8 cellular contexts compared by ENCODE assay signal in genomic region chr5:170572453-170572852, GRCh38.
DNase-seq lines count a peak whose midpoint lies in the region; ATAC-seq and TF ChIP-seq lines count a peak whose summit lies in the region.

No MANE protein-coding gene starts in this region.

- no peak for TF ChIP-seq EP300 in upper lobe of left lung (IDR thresholded peaks at IDR 0.05)

- H3K27ac ChIP-seq in PC-3 (ENCODE audit: low read length) (no peak overlapping the region), breast epithelium (no peak overlapping the region), upper lobe of left lung (no peak overlapping the region)

- H3K9me2 ChIP-seq in PC-3 (replicated peaks; ENCODE audit: low read length): no peaks in the 10 kb centered on the region

- H3K4me2 ChIP-seq in PC-3 (ENCODE audit: low read length): no peak overlapping the region

- peaks cover 64% of the 10 kb centered on the region for H3K27me3 ChIP-seq in PC-3 (ENCODE audit: low read length)
- H3K27me3 ChIP-seq in breast epithelium: peaks cover 0 to 17% of the 10 kb centered on the region in 2 donors
- H3K27me3 ChIP-seq in upper lobe of left lung: no peaks in the 10 kb centered on the region

- ATAC-seq in GM18511 (IDR thresholded peaks at IDR 0.05; ENCODE audit: unreplicated experiment): peak; percentile 94
- ATAC-seq in HG02588 (IDR thresholded peaks at IDR 0.05; ENCODE audit: unreplicated experiment): peak; percentile 89
- no peak for ATAC-seq in PC-3
- ATAC-seq in GM19324 (IDR thresholded peaks at IDR 0.05; ENCODE audit: low FRiP score, unreplicated experiment): no peak
- ATAC-seq in upper lobe of left lung (ENCODE audit: low FRiP score in 2 of 2): no peak

- intact Hi-C loops in PC-3 (cut with micrococcal nuclease): no loop called here
- intact Hi-C loops in breast epithelium (cut with DNase I; ENCODE audit: low total_unique reads): no loop called here

- POLR2A ChIA-PET in PC-3 (lab: Charles Lee; ENCODE audit: unreplicated experiment): no interaction called here

- H3K4me3 ChIP-seq in PC-3 (ENCODE audit: low read length) (no peak overlapping the region), breast epithelium (peak overlapping the region in 1 of 3 donors; percentile 5), upper lobe of left lung (no peak overlapping the region)

- H4K20me1 ChIP-seq in PC-3 (ENCODE audit: low read length): no peaks in the 10 kb centered on the region

- no peaks in the 10 kb centered on the region for H3K4me1 ChIP-seq in PC-3 (ENCODE audit: insufficient read depth, low read length)
- H3K4me1 ChIP-seq in breast epithelium: no peaks in the 10 kb centered on the region
- peaks cover 0 to 11% (median 3%) of the 10 kb centered on the region in 4 donors for H3K4me1 ChIP-seq in upper lobe of left lung

- no peaks in the 10 kb centered on the region for H3K79me2 ChIP-seq in PC-3 (ENCODE audit: low read length)

- H3K9ac ChIP-seq in PC-3 (ENCODE audit: low read length): no peak overlapping the region

- no peak for TF ChIP-seq CTCF in PC-3 (conservative IDR thresholded peaks at IDR 0.05; ENCODE audit: low read depth, low read length)
- no peak for TF ChIP-seq CTCF in breast epithelium (IDR thresholded peaks at IDR 0.05)
- TF ChIP-seq CTCF in upper lobe of left lung (IDR thresholded peaks at IDR 0.05): no peak

- H3K36me3 ChIP-seq in PC-3 (ENCODE audit: low read depth, low read length) (no peaks in the 10 kb centered on the region), breast epithelium (no peaks in the 10 kb centered on the region), upper lobe of left lung (no peaks in the 10 kb centered on the region)

- BruUV-seq in PC-3 (replicated peaks; lab: Mats Ljungman, UMichigan): no TSS peak

- TF ChIP-seq POLR2A in breast epithelium (IDR thresholded peaks at IDR 0.05) (no peak), upper lobe of left lung (IDR thresholded peaks at IDR 0.05) (no peak)

- no peaks in the 10 kb centered on the region for H3F3A ChIP-seq in PC-3 (ENCODE audit: low read length, unreplicated experiment)

- 11% methylated on average over 7 of the region's 7 CpGs for WGBS in upper lobe of left lung, 2 donors

- CTCF ChIA-PET in PC-3 (lab: Charles Lee): no interaction called here

- H3K9me3 ChIP-seq in PC-3 (ENCODE audit: low read length) (no peaks in the 10 kb centered on the region), breast epithelium (peaks cover 0 to 4% of the 10 kb centered on the region in 2 donors), upper lobe of left lung (no peaks in the 10 kb centered on the region)

- DNase-seq in PC-3: peak; percentile 12
- peak; percentile 55 for DNase-seq in kidney glomerular epithelial cell (lab: John Stamatoyannopoulos, UW)
- no peak for DNase-seq in breast epithelium (ENCODE audit: low spot score in 2 of 2)
- no peak for DNase-seq in upper lobe of left lung
- no peak for DNase-seq in SIG-M5 (lab: John Stamatoyannopoulos, UW)

- H2AFZ ChIP-seq in PC-3 (ENCODE audit: low read length): no peak overlapping the region

Comparison
In these comparisons a context has a peak if more than half of its experiments do, and no peak if none do; other contexts are left out.
1. ATAC-seq: peak in GM18511 (single experiment) and HG02588 (single experiment); none in PC-3 (single experiment), GM19324 (single experiment) and upper lobe of left lung (0 of 2).
2. DNase-seq: peak in PC-3 (single experiment) and kidney glomerular epithelial cell (single experiment); none in breast epithelium (0 of 2), upper lobe of left lung (0 of 2) and SIG-M5 (single experiment).